Comparison of ENCODE assay signal across 8 cellular contexts in genomic region chr3:11718582-11719405, GRCh38.
DNase-seq lines count a peak whose midpoint lies in the region; ATAC-seq lines count a peak whose summit lies in the region.

No MANE protein-coding gene starts in this region.

- H3K4me1 ChIP-seq in BLaER1 treated with 17β-estradiol and CSF1 and Interleukin-3, amounts not matched to agents 10 nM and 100 nM = peaks cover 8 to 34% (median 20%) of the 10 kb centered on the region in 10 experiments; a peak in 18 of 20 replicates
- no peaks in the 10 kb centered on the region for H3K4me1 ChIP-seq in right cardiac atrium (ENCODE audit: control insufficient read depth, insufficient read depth, low read length)
- peaks cover 6% of the 10 kb centered on the region for H3K4me1 ChIP-seq in rectal smooth muscle tissue (ENCODE audit: control insufficient read depth, insufficient read depth, low read length)

- H3K27me3 ChIP-seq in BLaER1 treated with 17β-estradiol and CSF1 and Interleukin-3, amounts not matched to agents 10 nM and 100 nM = peaks cover 50 to 72% (median 68%) of the 10 kb centered on the region in 11 experiments
- H3K27me3 ChIP-seq in right cardiac atrium (ENCODE audit: control insufficient read depth, insufficient read depth) = no peaks in the 10 kb centered on the region
- H3K27me3 ChIP-seq in rectal smooth muscle tissue (ENCODE audit: control insufficient read depth, insufficient read depth, low read length) = no peaks in the 10 kb centered on the region

- peaks cover 0 to 33% (median 0%) of the 10 kb centered on the region in 11 experiments; a peak in 8 of 22 replicates for H4K20me1 ChIP-seq in BLaER1 treated with 17β-estradiol and CSF1 and Interleukin-3, amounts not matched to agents 10 nM and 100 nM

- in situ Hi-C loops in SK-MEL-5 (cut with HindIII; ENCODE audit: low pct_unique_long_range_greater_than_20kb, low sequenced_read_pairs) = no loop called here

- ATAC-seq in HG03280 (IDR thresholded peaks at IDR 0.05; ENCODE audit: unreplicated experiment) (peak; percentile 19), right cardiac atrium (peak; percentile 27 to 45)

- peak overlapping the region; percentile 72 to 88 (median 80) for H3K4me3 ChIP-seq in BLaER1 treated with 17β-estradiol and CSF1 and Interleukin-3, amounts not matched to agents 10 nM and 100 nM
- peak overlapping the region; percentile 91 for H3K4me3 ChIP-seq in right cardiac atrium (ENCODE audit: low read length)
- peak overlapping the region; percentile 83 for H3K4me3 ChIP-seq in rectal smooth muscle tissue (ENCODE audit: low read length)

- DNase-seq in GM19238 (ENCODE audit: insufficient read length, low spot score) (peak; percentile 42), SK-MEL-5 (ENCODE audit: low read depth, low spot score) (peak; percentile 43), right cardiac atrium (peak; percentile 52 to 81 (median 75)), COR-L47 (lab: John Stamatoyannopoulos, UW) (no peak)

- H3K27ac ChIP-seq in BLaER1 treated with 17β-estradiol and CSF1 and Interleukin-3, amounts not matched to agents 10 nM and 100 nM = peak overlapping the region; percentile 18 to 66 (median 49); a peak in 17 of 22 replicates
- H3K27ac ChIP-seq in angular gyrus (ENCODE audit: low read depth, low read length) (peak overlapping the region; percentile 48), right cardiac atrium (ENCODE audit: low read length) (peak overlapping the region; percentile 89), rectal smooth muscle tissue (ENCODE audit: low read depth, low read length) (peak overlapping the region; percentile 61)

- peak overlapping the region; percentile 84 to 100 (median 99) for H3K4me2 ChIP-seq in BLaER1 treated with 17β-estradiol and CSF1 and Interleukin-3, amounts not matched to agents 10 nM and 100 nM

- intact Hi-C loops in right cardiac atrium (cut with DNase I) = no loop called here

- under 1% methylated on average over 44 of the region's 44 CpGs for WGBS in right cardiac atrium

- H3K9ac ChIP-seq in BLaER1 treated with 17β-estradiol and CSF1 and Interleukin-3, amounts not matched to agents 10 nM and 100 nM = peak overlapping the region; percentile 63 to 81 (median 75)
- H3K9ac ChIP-seq in rectal smooth muscle tissue (ENCODE audit: low read length) = peak overlapping the region; percentile 55

- H3K36me3 ChIP-seq in BLaER1 treated with 17β-estradiol and CSF1 and Interleukin-3, amounts not matched to agents 10 nM and 100 nM = no peaks in the 10 kb centered on the region
- H3K36me3 ChIP-seq in rectal smooth muscle tissue (ENCODE audit: control insufficient read depth, insufficient read depth, low read length) = no peaks in the 10 kb centered on the region

- H3K9me3 ChIP-seq in BLaER1 treated with 17β-estradiol and CSF1 and Interleukin-3, amounts not matched to agents 10 nM and 100 nM (replicated peaks in 1 of 11) = no peaks in the 10 kb centered on the region
- no peaks in the 10 kb centered on the region for H3K9me3 ChIP-seq in right cardiac atrium (ENCODE audit: control insufficient read depth, low read length)
